Comparison of ENCODE assay signal across 1 cellular context in genomic region chr2:48343571-48344440, GRCh38.
A peak's percentile ranks its signal among the peaks of the same experiment; 100 is the strongest.
TF ChIP-seq lines count a peak whose summit lies in the region.

No MANE protein-coding gene starts in this region.

TF ChIP-seq in HepG2, 621 proteins besides CTCF, POLR2A, EP300 and RAD21 (continued from another document and continues in another):
- TF ChIP-seq ZBTB21 (CRISPR knock-in tag; IDR thresholded peaks at IDR 0.05) (no peak; the same call in 1 of the 2 replicates), IKZF5 (CRISPR knock-in tag; IDR thresholded peaks at IDR 0.05) (no peak; the same call in 1 of the 2 replicates), IKZF4 (CRISPR knock-in tag; IDR thresholded peaks at IDR 0.05; ENCODE audit: borderline replicate concordance, low read depth, not compliant biosample characterization) (no peak), THRA (CRISPR knock-in tag; IDR thresholded peaks at IDR 0.05; ENCODE audit: borderline replicate concordance) (no peak), SNRNP70 (IDR thresholded peaks at IDR 0.05; ENCODE audit: low read depth, low read length) (no peak), NFYB (CRISPR knock-in tag; IDR thresholded peaks at IDR 0.05) (no peak), HDAC1 (CRISPR knock-in tag; IDR thresholded peaks at IDR 0.05) (no peak), CBX5 (CRISPR knock-in tag; IDR thresholded peaks at IDR 0.05; ENCODE audit: borderline replicate concordance) (no peak), HNF1B (CRISPR knock-in tag; IDR thresholded peaks at IDR 0.05) (no peak), ZBTB7B (CRISPR knock-in tag; IDR thresholded peaks at IDR 0.05) (no peak), NFKBIZ (CRISPR knock-in tag; IDR thresholded peaks at IDR 0.05) (no peak), SMAD9 (CRISPR knock-in tag; IDR thresholded peaks at IDR 0.05) (no peak), PRPF4 (IDR thresholded peaks at IDR 0.05; ENCODE audit: low read depth, low read length, poor library complexity, severe bottlenecking) (no peak), ZBTB3 (CRISPR knock-in tag; IDR thresholded peaks at IDR 0.05; ENCODE audit: borderline replicate concordance, low read depth) (no peak), MZF1 (CRISPR knock-in tag; IDR thresholded peaks at IDR 0.05; ENCODE audit: borderline replicate concordance) (no peak), ZBTB10 (CRISPR knock-in tag; IDR thresholded peaks at IDR 0.05; ENCODE audit: borderline replicate concordance) (no peak), CBX2 (IDR thresholded peaks at IDR 0.05; ENCODE audit: low read depth, low read length) (no peak), CBX2 (CRISPR knock-in tag; IDR thresholded peaks at IDR 0.05; ENCODE audit: low read depth) (no peak), SNAI1 (CRISPR knock-in tag; IDR thresholded peaks at IDR 0.05; ENCODE audit: borderline replicate concordance) (no peak), DBP (CRISPR knock-in tag; IDR thresholded peaks at IDR 0.05; ENCODE audit: not compliant biosample characterization) (no peak), DDIT3 (CRISPR knock-in tag; IDR thresholded peaks at IDR 0.05) (no peak), ZSCAN30 (CRISPR knock-in tag; IDR thresholded peaks at IDR 0.05) (no peak), NRL (CRISPR knock-in tag; IDR thresholded peaks at IDR 0.05; ENCODE audit: borderline replicate concordance) (no peak), MBD4 (IDR thresholded peaks at IDR 0.05; ENCODE audit: borderline replicate concordance, low read length) (peak; percentile 77; the same call in 1 of the 2 replicates), ZNF570 (CRISPR knock-in tag; IDR thresholded peaks at IDR 0.05; ENCODE audit: borderline replicate concordance) (no peak), ZNF331 (CRISPR knock-in tag; IDR thresholded peaks at IDR 0.05) (no peak), ZNF235 (CRISPR knock-in tag; IDR thresholded peaks at IDR 0.05; ENCODE audit: borderline replicate concordance) (no peak), ZMYM2 (CRISPR knock-in tag; IDR thresholded peaks at IDR 0.05) (0 out of 2 replicates have a peak, but pooled peaks have one; percentile 15), ATRX (CRISPR knock-in tag; IDR thresholded peaks at IDR 0.05; ENCODE audit: borderline replicate concordance) (no peak), ZBTB8A (CRISPR knock-in tag; IDR thresholded peaks at IDR 0.05; ENCODE audit: borderline replicate concordance, low read depth) (no peak), ZNF564 (CRISPR knock-in tag; IDR thresholded peaks at IDR 0.05) (no peak), ZNF17 (CRISPR knock-in tag; IDR thresholded peaks at IDR 0.05) (no peak), BRF2 (CRISPR knock-in tag; IDR thresholded peaks at IDR 0.05) (no peak), PATZ1 (CRISPR knock-in tag; IDR thresholded peaks at IDR 0.05) (no peak)
- TF ChIP-seq, protein P1, sequence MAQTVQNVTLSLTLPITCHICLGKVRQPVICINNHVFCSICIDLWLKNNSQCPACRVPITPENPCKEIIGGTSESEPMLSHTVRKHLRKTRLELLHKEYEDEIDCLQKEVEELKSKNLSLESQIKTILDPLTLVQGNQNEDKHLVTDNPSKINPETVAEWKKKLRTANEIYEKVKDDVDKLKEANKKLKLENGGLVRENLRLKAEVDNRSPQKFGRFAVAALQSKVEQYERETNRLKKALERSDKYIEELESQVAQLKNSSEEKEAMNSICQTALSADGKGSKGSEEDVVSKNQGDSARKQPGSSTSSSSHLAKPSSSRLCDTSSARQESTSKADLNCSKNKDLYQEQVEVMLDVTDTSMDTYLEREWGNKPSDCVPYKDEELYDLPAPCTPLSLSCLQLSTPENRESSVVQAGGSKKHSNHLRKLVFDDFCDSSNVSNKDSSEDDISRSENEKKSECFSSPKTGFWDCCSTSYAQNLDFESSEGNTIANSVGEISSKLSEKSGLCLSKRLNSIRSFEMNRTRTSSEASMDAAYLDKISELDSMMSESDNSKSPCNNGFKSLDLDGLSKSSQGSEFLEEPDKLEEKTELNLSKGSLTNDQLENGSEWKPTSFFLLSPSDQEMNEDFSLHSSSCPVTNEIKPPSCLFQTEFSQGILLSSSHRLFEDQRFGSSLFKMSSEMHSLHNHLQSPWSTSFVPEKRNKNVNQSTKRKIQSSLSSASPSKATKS (CRISPR knock-in tag; IDR thresholded peaks at IDR 0.05) = no peak
- TF ChIP-seq, protein P2, sequence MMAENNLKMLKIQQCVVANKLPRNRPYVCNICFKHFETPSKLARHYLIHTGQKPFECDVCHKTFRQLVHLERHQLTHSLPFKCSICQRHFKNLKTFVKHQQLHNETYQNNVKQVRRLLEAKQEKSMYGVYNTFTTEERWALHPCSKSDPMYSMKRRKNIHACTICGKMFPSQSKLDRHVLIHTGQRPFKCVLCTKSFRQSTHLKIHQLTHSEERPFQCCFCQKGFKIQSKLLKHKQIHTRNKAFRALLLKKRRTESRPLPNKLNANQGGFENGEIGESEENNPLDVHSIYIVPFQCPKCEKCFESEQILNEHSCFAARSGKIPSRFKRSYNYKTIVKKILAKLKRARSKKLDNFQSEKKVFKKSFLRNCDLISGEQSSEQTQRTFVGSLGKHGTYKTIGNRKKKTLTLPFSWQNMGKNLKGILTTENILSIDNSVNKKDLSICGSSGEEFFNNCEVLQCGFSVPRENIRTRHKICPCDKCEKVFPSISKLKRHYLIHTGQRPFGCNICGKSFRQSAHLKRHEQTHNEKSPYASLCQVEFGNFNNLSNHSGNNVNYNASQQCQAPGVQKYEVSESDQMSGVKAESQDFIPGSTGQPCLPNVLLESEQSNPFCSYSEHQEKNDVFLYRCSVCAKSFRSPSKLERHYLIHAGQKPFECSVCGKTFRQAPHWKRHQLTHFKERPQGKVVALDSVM (CRISPR knock-in tag; IDR thresholded peaks at IDR 0.05) = peak; percentile 98
- TF ChIP-seq, protein P3, sequence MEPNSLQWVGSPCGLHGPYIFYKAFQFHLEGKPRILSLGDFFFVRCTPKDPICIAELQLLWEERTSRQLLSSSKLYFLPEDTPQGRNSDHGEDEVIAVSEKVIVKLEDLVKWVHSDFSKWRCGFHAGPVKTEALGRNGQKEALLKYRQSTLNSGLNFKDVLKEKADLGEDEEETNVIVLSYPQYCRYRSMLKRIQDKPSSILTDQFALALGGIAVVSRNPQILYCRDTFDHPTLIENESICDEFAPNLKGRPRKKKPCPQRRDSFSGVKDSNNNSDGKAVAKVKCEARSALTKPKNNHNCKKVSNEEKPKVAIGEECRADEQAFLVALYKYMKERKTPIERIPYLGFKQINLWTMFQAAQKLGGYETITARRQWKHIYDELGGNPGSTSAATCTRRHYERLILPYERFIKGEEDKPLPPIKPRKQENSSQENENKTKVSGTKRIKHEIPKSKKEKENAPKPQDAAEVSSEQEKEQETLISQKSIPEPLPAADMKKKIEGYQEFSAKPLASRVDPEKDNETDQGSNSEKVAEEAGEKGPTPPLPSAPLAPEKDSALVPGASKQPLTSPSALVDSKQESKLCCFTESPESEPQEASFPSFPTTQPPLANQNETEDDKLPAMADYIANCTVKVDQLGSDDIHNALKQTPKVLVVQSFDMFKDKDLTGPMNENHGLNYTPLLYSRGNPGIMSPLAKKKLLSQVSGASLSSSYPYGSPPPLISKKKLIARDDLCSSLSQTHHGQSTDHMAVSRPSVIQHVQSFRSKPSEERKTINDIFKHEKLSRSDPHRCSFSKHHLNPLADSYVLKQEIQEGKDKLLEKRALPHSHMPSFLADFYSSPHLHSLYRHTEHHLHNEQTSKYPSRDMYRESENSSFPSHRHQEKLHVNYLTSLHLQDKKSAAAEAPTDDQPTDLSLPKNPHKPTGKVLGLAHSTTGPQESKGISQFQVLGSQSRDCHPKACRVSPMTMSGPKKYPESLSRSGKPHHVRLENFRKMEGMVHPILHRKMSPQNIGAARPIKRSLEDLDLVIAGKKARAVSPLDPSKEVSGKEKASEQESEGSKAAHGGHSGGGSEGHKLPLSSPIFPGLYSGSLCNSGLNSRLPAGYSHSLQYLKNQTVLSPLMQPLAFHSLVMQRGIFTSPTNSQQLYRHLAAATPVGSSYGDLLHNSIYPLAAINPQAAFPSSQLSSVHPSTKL (CRISPR knock-in tag; IDR thresholded peaks at IDR 0.05) = peak; percentile 85
- TF ChIP-seq, protein P4, sequence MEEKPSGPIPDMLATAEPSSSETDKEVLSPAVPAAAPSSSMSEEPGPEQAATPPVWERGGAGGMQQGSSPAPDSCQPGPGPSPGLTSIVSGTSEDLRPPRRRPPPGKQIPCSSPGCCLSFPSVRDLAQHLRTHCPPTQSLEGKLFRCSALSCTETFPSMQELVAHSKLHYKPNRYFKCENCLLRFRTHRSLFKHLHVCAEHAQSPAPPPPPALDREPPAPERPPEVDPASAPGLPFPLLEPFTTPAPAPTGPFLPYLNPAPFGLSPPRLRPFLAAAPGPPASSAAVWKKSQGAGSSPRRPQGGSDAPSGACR (CRISPR knock-in tag; IDR thresholded peaks at IDR 0.05) = no peak; the same call in 1 of the 2 replicates
- TF ChIP-seq, protein P5, sequence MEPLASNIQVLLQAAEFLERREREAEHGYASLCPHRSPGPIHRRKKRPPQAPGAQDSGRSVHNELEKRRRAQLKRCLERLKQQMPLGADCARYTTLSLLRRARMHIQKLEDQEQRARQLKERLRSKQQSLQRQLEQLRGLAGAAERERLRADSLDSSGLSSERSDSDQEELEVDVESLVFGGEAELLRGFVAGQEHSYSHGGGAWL (CRISPR knock-in tag; IDR thresholded peaks at IDR 0.05) = no peak
